In genomic region chr6:35498407-35499045, GRCh38 we compare ENCODE assay signal across 8 cellular contexts. TPM values are rescaled to one million over a fixed set of nuclear protein-coding genes. Genes with fewer than 3 reads are reported as not detected.
DNase-seq lines count a peak whose midpoint lies in the region; ATAC-seq and TF ChIP-seq lines count a peak whose summit lies in the region.

No MANE protein-coding gene starts in this region.

- no peaks in the 10 kb centered on the region for H3K79me2 ChIP-seq in OCI-LY1 (ENCODE audit: insufficient read depth, low read length)

- peak overlapping the region; percentile 50 for H3K4me3 ChIP-seq in CD8-positive, alpha-beta memory T cell (ENCODE audit: low read length)
- no peak overlapping the region for H3K4me3 ChIP-seq in OCI-LY1 (ENCODE audit: low read depth, low read length, poor library complexity, severe bottlenecking)
- peak overlapping the region; percentile 73 to 78 for H3K4me3 ChIP-seq in neutrophil (ENCODE audit: low read depth in 1 of 2, low read length in 1 of 2)

- H4K20me1 ChIP-seq in OCI-LY1 (ENCODE audit: insufficient read depth, low read length) = no peaks in the 10 kb centered on the region

- no peaks in the 10 kb centered on the region for H3K9me3 Mint-ChIP-seq in CD8-positive, alpha-beta memory T cell
- H3K9me3 Mint-ChIP-seq in endothelial cell (ENCODE audit: unreplicated experiment) = no peaks in the 10 kb centered on the region

- H3K9me2 ChIP-seq in OCI-LY1 (ENCODE audit: low read depth, low read length) = no peaks in the 10 kb centered on the region

- no peak overlapping the region for H2AFZ ChIP-seq in OCI-LY1 (ENCODE audit: low read length)

- ATAC-seq in GM21367 (IDR thresholded peaks at IDR 0.05; ENCODE audit: unreplicated experiment) = no peak

- POLR2A ChIA-PET in CD8-positive, alpha-beta memory T cell (lab: Charles Lee) = interaction anchor here (1.1 kb wide), 1 partner anchor 233 kb away, joined by 3 read pairs; no protein-coding TSS in a partner anchor

- H3K4me2 ChIP-seq in OCI-LY1 (ENCODE audit: low read length) = peak overlapping the region; percentile 97; the same call in 1 of the 2 replicates

- H3K27me3 ChIP-seq in CD8-positive, alpha-beta memory T cell (ENCODE audit: insufficient read depth, low read length, poor library complexity, severe bottlenecking) = peaks cover 8% of the 10 kb centered on the region
- H3K27me3 ChIP-seq in OCI-LY1 (ENCODE audit: insufficient read depth, low read length) = peaks cover 17% of the 10 kb centered on the region
- peaks cover 100% of the 10 kb centered on the region for H3K27me3 ChIP-seq in neutrophil

- CTCF ChIA-PET in CD8-positive, alpha-beta memory T cell (lab: Charles Lee) = interaction anchor here (2.3 to 2.9 kb wide), 2 partner anchors 25 to 30 kb away, joined by 6 to 12 read pairs; partner anchors contain the start of gene RPL10A

- peak overlapping the region; percentile 57 for H3K27ac ChIP-seq in CD8-positive, alpha-beta memory T cell (ENCODE audit: low read depth, low read length)
- H3K27ac ChIP-seq in OCI-LY1 (ENCODE audit: low read depth, low read length, poor library complexity, severe bottlenecking) = no peak overlapping the region
- H3K27ac ChIP-seq in neutrophil = no peak overlapping the region

- H3K9me3 ChIP-seq in CD8-positive, alpha-beta memory T cell (ENCODE audit: low read length) = no peaks in the 10 kb centered on the region
- H3K9me3 ChIP-seq in OCI-LY1 (ENCODE audit: low read length) (no peaks in the 10 kb centered on the region), neutrophil (no peaks in the 10 kb centered on the region)

- peaks cover 6 to 28% of the 10 kb centered on the region in 2 donors for H3K27me3 Mint-ChIP-seq in CD8-positive, alpha-beta memory T cell
- H3K27me3 Mint-ChIP-seq in endothelial cell (ENCODE audit: unreplicated experiment) = peaks cover 22% of the 10 kb centered on the region

- peaks cover 0 to 1% (median 0%) of the 10 kb centered on the region in 3 donors for H3K36me3 Mint-ChIP-seq in CD8-positive, alpha-beta memory T cell
- peaks cover 6% of the 10 kb centered on the region for H3K36me3 Mint-ChIP-seq in endothelial cell (ENCODE audit: low read depth, unreplicated experiment)

- H3K4me3 Mint-ChIP-seq in CD8-positive, alpha-beta memory T cell = peak overlapping the region; percentile 79 to 91 (median 83)
- peak overlapping the region; percentile 86 for H3K4me3 Mint-ChIP-seq in endothelial cell (ENCODE audit: unreplicated experiment)

- TF ChIP-seq CTCF in OCI-LY1 (IDR thresholded peaks at IDR 0.05; ENCODE audit: low read length) (no peak), endothelial cell (IDR thresholded peaks at IDR 0.05; ENCODE audit: unreplicated experiment) (no peak), neutrophil (IDR thresholded peaks at IDR 0.05) (no peak)

- no peaks in the 10 kb centered on the region for H3K36me3 ChIP-seq in CD8-positive, alpha-beta memory T cell (ENCODE audit: insufficient read depth, low read length)
- H3K36me3 ChIP-seq in OCI-LY1 (ENCODE audit: insufficient read depth, low read length) (no peaks in the 10 kb centered on the region), neutrophil (no peaks in the 10 kb centered on the region)

- H3K27ac Mint-ChIP-seq in CD8-positive, alpha-beta memory T cell = peak overlapping the region in 5 of 8 donors; percentile 11 to 86 (median 63)
- H3K27ac Mint-ChIP-seq in endothelial cell (ENCODE audit: unreplicated experiment) = peak overlapping the region; percentile 81

- H3K4me1 ChIP-seq in CD8-positive, alpha-beta memory T cell (ENCODE audit: insufficient read depth, low read length) = peaks cover 10% of the 10 kb centered on the region
- peaks cover 10% of the 10 kb centered on the region for H3K4me1 ChIP-seq in OCI-LY1 (ENCODE audit: insufficient read depth, low read length, severe bottlenecking)
- peaks cover 25 to 30% of the 10 kb centered on the region in 2 experiments for H3K4me1 ChIP-seq in neutrophil (ENCODE audit: control insufficient read depth in 1 of 2, insufficient read depth in 1 of 2, low read depth in 1 of 2, low read length in 1 of 2)

- peak in 1 of 5 donors; percentile 45 for DNase-seq in CD8-positive, alpha-beta memory T cell
- DNase-seq in endothelial cell (ENCODE audit: low spot score) = no peak
- DNase-seq in LoVo (ENCODE audit: low spot score) = no peak
- no peak for DNase-seq in cerebellum (ENCODE audit: low spot score)
- DNase-seq in KG1 (lab: John Stamatoyannopoulos, UW) = no peak

- H3K9ac ChIP-seq in OCI-LY1 (ENCODE audit: low read length) = no peak overlapping the region; the same call in 1 of the 2 replicates

- H3K4me1 Mint-ChIP-seq in CD8-positive, alpha-beta memory T cell = peaks cover 14 to 33% (median 17%) of the 10 kb centered on the region in 3 donors
- H3K4me1 Mint-ChIP-seq in endothelial cell (ENCODE audit: unreplicated experiment) = peaks cover 22% of the 10 kb centered on the region

- no peaks in the 10 kb centered on the region for H3F3A ChIP-seq in OCI-LY1 (ENCODE audit: insufficient read depth, low read length)

RNA-seq across cellular contexts. Expression of gene TEAD3, which starts 1.6 kb away (rescaled TPM):
- under 1 TPM; 0.53 to 0.90 TPM for total RNA-seq in CD8-positive, alpha-beta memory T cell
- polyA plus RNA-seq in CD8-positive, alpha-beta memory T cell = 0.25 TPM
- total RNA-seq in endothelial cell (ENCODE audit: unreplicated experiment) (6.3 TPM), cerebellum (2.1 TPM)

RNA-seq across cellular contexts. Expression of gene TULP1, which starts 14.2 kb away (rescaled TPM):
- total RNA-seq in CD8-positive, alpha-beta memory T cell = not detected
- not detected for polyA plus RNA-seq in CD8-positive, alpha-beta memory T cell
- total RNA-seq in endothelial cell (ENCODE audit: unreplicated experiment) (not detected), cerebellum (0.54 TPM)

RNA-seq across cellular contexts. Expression of gene RPL10A, which starts 30.3 kb away (rescaled TPM):
- 1,000 to 10,000 TPM; 1,737 to 1,739 TPM for total RNA-seq in CD8-positive, alpha-beta memory T cell
- 970 TPM for polyA plus RNA-seq in CD8-positive, alpha-beta memory T cell
- total RNA-seq in endothelial cell (ENCODE audit: unreplicated experiment) (1,320 TPM), cerebellum (907 TPM)

RNA-seq across cellular contexts. Expression of gene FANCE, which starts 46.4 kb away (rescaled TPM):
- total RNA-seq in CD8-positive, alpha-beta memory T cell = 10 to 100 TPM; 23.6 to 27.5 TPM
- polyA plus RNA-seq in CD8-positive, alpha-beta memory T cell = 6.5 TPM
- total RNA-seq in endothelial cell (ENCODE audit: unreplicated experiment) (21.8 TPM), cerebellum (6.9 TPM)
